ENCODE assay signal across 1 cellular context in genomic region chr15:69159805-69160140, GRCh38.
TF ChIP-seq lines count a peak whose summit lies in the region.

No MANE protein-coding gene starts in this region.

TF ChIP-seq in K562, 482 proteins besides CTCF, POLR2A, EP300 and RAD21 (continued from another document):
- TF ChIP-seq, protein P1, sequence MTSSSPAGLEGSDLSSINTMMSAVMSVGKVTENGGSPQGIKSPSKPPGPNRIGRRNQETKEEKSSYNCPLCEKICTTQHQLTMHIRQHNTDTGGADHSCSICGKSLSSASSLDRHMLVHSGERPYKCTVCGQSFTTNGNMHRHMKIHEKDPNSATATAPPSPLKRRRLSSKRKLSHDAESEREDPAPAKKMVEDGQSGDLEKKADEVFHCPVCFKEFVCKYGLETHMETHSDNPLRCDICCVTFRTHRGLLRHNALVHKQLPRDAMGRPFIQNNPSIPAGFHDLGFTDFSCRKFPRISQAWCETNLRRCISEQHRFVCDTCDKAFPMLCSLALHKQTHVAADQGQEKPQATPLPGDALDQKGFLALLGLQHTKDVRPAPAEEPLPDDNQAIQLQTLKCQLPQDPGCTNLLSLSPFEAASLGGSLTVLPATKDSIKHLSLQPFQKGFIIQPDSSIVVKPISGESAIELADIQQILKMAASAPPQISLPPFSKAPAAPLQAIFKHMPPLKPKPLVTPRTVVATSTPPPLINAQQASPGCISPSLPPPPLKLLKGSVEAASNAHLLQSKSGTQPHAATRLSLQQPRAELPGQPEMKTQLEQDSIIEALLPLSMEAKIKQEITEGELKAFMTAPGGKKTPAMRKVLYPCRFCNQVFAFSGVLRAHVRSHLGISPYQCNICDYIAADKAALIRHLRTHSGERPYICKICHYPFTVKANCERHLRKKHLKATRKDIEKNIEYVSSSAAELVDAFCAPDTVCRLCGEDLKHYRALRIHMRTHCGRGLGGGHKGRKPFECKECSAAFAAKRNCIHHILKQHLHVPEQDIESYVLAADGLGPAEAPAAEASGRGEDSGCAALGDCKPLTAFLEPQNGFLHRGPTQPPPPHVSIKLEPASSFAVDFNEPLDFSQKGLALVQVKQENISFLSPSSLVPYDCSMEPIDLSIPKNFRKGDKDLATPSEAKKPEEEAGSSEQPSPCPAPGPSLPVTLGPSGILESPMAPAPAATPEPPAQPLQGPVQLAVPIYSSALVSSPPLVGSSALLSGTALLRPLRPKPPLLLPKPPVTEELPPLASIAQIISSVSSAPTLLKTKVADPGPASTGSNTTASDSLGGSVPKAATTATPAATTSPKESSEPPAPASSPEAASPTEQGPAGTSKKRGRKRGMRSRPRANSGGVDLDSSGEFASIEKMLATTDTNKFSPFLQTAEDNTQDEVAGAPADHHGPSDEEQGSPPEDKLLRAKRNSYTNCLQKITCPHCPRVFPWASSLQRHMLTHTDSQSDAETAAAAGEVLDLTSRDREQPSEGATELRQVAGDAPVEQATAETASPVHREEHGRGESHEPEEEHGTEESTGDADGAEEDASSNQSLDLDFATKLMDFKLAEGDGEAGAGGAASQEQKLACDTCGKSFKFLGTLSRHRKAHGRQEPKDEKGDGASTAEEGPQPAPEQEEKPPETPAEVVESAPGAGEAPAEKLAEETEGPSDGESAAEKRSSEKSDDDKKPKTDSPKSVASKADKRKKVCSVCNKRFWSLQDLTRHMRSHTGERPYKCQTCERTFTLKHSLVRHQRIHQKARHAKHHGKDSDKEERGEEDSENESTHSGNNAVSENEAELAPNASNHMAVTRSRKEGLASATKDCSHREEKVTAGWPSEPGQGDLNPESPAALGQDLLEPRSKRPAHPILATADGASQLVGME (CRISPR knock-in tag; IDR thresholded peaks at IDR 0.05) = 0 out of 2 replicates have a peak, but pooled peaks have one; percentile 24
- TF ChIP-seq, protein P2, sequence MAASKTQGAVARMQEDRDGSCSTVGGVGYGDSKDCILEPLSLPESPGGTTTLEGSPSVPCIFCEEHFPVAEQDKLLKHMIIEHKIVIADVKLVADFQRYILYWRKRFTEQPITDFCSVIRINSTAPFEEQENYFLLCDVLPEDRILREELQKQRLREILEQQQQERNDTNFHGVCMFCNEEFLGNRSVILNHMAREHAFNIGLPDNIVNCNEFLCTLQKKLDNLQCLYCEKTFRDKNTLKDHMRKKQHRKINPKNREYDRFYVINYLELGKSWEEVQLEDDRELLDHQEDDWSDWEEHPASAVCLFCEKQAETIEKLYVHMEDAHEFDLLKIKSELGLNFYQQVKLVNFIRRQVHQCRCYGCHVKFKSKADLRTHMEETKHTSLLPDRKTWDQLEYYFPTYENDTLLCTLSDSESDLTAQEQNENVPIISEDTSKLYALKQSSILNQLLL (CRISPR knock-in tag; IDR thresholded peaks at IDR 0.05; ENCODE audit: borderline replicate concordance) = peak; percentile 54; the same call in 1 of the 2 replicates
